1 cellular context compared by ENCODE assay signal in genomic region chr17:34423978-34424813, GRCh38.
TF ChIP-seq lines count a peak whose summit lies in the region.

No MANE protein-coding gene starts in this region.

TF ChIP-seq in K562, 482 proteins besides CTCF, POLR2A, EP300 and RAD21 (continued from another document):
- no peak for TF ChIP-seq ZNF445 (CRISPR knock-in tag; IDR thresholded peaks at IDR 0.05; ENCODE audit: low read depth)
- no peak for TF ChIP-seq USF2 (CRISPR knock-in tag; IDR thresholded peaks at IDR 0.05)
- TF ChIP-seq ZNF778 (CRISPR knock-in tag; IDR thresholded peaks at IDR 0.05), result no peak
- TF ChIP-seq SMAD1 (IDR thresholded peaks at IDR 0.05; ENCODE audit: low read depth, low read length, partially characterized antibody), result no peak
- TF ChIP-seq CBX3 (IDR thresholded peaks at IDR 0.05; ENCODE audit: borderline replicate concordance in 1 of 2, low read length in 2 of 2), result no peak
- TF ChIP-seq NFRKB (IDR thresholded peaks at IDR 0.05; ENCODE audit: low read depth), result no peak
- TF ChIP-seq ZFX (CRISPR knock-in tag; IDR thresholded peaks at IDR 0.05), result no peak
- no peak for TF ChIP-seq SAP30 (IDR thresholded peaks at IDR 0.05; ENCODE audit: borderline replicate concordance, insufficient read depth, low read depth, low read length, poor library complexity, severe bottlenecking)
- TF ChIP-seq FUS (optimal IDR thresholded peaks at IDR 0.05; ENCODE audit: low read depth, low read length), result no peak
- TF ChIP-seq SMARCC2 (IDR thresholded peaks at IDR 0.05; ENCODE audit: low read depth), result no peak
- TF ChIP-seq NUFIP1 (IDR thresholded peaks at IDR 0.05; ENCODE audit: partially characterized antibody), result no peak
- TF ChIP-seq CBFA2T3 (IDR thresholded peaks at IDR 0.05), result no peak
- TF ChIP-seq NCOA6 (IDR thresholded peaks at IDR 0.05), result no peak
- no peak for TF ChIP-seq ZNF431 (CRISPR knock-in tag; IDR thresholded peaks at IDR 0.05)
- TF ChIP-seq GATA2 (CRISPR knock-in tag; IDR thresholded peaks at IDR 0.05), result no peak
- no peak for TF ChIP-seq CTCFL (IDR thresholded peaks at IDR 0.05; ENCODE audit: borderline replicate concordance, insufficient read depth, low read depth, low read length, poor library complexity, severe bottlenecking)
- no peak for TF ChIP-seq TAL1 (IDR thresholded peaks at IDR 0.05)
